In the genomic region with DNA sequence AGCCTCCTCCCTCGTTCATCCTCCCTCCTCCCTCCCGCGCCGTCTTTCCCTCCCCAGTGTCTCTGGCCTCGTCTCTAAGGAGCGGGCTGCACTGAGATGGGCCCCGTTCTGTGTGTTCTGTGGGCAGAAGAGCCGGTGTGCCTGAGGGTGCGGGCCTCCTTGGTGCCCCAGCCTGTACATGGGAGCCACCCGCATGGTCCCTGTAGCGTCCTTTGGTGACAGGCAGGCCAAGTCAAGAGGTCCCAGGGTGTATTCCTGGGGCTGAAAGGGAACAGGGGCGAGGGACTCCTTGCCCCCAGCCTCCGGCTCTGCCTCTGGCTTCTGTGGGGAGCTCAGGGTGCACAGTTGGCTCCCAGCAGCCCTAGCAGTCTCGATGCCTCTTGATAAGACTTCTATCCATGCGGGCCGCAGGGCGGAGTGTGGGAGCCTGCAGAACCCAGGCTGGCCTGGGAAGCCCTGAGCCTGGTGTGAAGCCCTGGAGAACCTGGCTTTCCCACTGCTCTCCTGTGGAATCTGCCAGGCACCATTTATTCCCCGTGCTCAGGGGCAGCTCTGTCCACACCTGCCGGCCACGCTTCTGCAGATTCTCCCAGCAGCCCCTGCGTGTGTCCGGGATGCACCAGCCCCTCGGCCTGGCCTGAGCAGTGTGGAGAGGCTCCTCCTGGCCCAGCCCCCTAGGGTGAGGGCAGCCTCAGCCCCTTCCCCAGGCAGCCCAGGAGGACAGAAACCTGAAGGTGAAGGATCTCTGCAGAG, we compare ENCODE assay signal across 26 cellular contexts.
DNase-seq lines count a peak whose midpoint lies in the region; ATAC-seq and TF ChIP-seq lines count a peak whose summit lies in the region.
"Had no signal": no experiment of that assay in that cellular context is flagged by ENCODE, and none has a peak within 500 bp of the region (broad histone marks: within the 10 kb centered on the region; RNA-seq: fewer than 3 reads in every experiment).

No MANE protein-coding gene starts in this region.

- H4K20me1 ChIP-seq in osteoblast (ENCODE audit: insufficient read depth, low read length): no peaks in the 10 kb centered on the region

- TF ChIP-seq CTCF in BE2C (IDR thresholded peaks at IDR 0.05; ENCODE audit: low read depth, low read length) (no peak), endodermal cell (conservative IDR thresholded peaks at IDR 0.05) (no peak), osteoblast (IDR thresholded peaks at IDR 0.05; ENCODE audit: extremely low read depth, low read depth, low read length) (no peak), upper lobe of right lung (IDR thresholded peaks at IDR 0.05) (no peak)

- no peak overlapping the region for H3K9ac ChIP-seq in endodermal cell (ENCODE audit: extremely low read depth, low read length, poor library complexity, severe bottlenecking)

- no peak overlapping the region for H3K4me3 Mint-ChIP-seq in endodermal cell
- H3K4me3 Mint-ChIP-seq: CD4-positive, alpha-beta T cell; central memory CD8-positive, alpha-beta T cell; HFFc6; nephron; stimulated activated naive B cell treated with anti-CD40 and anti-IgM and Interleukin-4, amounts not matched to agents 10 μg/mL and 1 μg/mL and 100 μg/mL, for 72 hours had no signal

- H3K27me3 ChIP-seq in BE2C (no peaks in the 10 kb centered on the region), endodermal cell (ENCODE audit: control insufficient read depth, insufficient read depth, low read length, poor library complexity, severe bottlenecking) (no peaks in the 10 kb centered on the region), osteoblast (ENCODE audit: insufficient read depth, low read length) (no peaks in the 10 kb centered on the region), upper lobe of right lung (peaks cover 14% of the 10 kb centered on the region)
- H3K27me3 ChIP-seq: testis had no signal

- H3K27me3 Mint-ChIP-seq in endodermal cell (ENCODE audit: insufficient read depth): no peaks in the 10 kb centered on the region
- H3K27me3 Mint-ChIP-seq: central memory CD8-positive, alpha-beta T cell had no signal

- no peak overlapping the region for H3K4me2 ChIP-seq in osteoblast (ENCODE audit: insufficient read depth, low read length)

- intact Hi-C loops in upper lobe of right lung (cut with DNase I): no loop called here

- H3K4me1 ChIP-seq in BE2C (peaks cover 8% of the 10 kb centered on the region), endodermal cell (ENCODE audit: control insufficient read depth, insufficient read depth, low read length) (no peaks in the 10 kb centered on the region), osteoblast (ENCODE audit: insufficient read depth, low read length) (no peaks in the 10 kb centered on the region), upper lobe of right lung (peaks cover 3% of the 10 kb centered on the region)
- H3K4me1 ChIP-seq: testis had no signal

- H3K36me3 Mint-ChIP-seq in endodermal cell (ENCODE audit: low read depth): no peaks in the 10 kb centered on the region
- H3K36me3 Mint-ChIP-seq: stimulated activated naive B cell treated with anti-CD40 and anti-IgM and Interleukin-4, amounts not matched to agents 10 μg/mL and 1 μg/mL and 100 μg/mL, for 72 hours had no signal

- no peaks in the 10 kb centered on the region for H3K36me3 ChIP-seq in BE2C
- H3K36me3 ChIP-seq in endodermal cell (ENCODE audit: control insufficient read depth, insufficient read depth, low read length): no peaks in the 10 kb centered on the region
- no peaks in the 10 kb centered on the region for H3K36me3 ChIP-seq in osteoblast (ENCODE audit: insufficient read depth, low read length)
- no peaks in the 10 kb centered on the region for H3K36me3 ChIP-seq in upper lobe of right lung
- H3K36me3 ChIP-seq: sigmoid colon had no signal

- WGBS in endodermal cell (ENCODE audit: insufficient coverage in 1 of 2, insufficient read length in 1 of 2), 2 experiments: 89 to 95% methylated on average over 9 to 23 of the region's 23 CpGs

- H2AFZ ChIP-seq in osteoblast (ENCODE audit: low read length): no peak overlapping the region

- no peak overlapping the region for H3K27ac Mint-ChIP-seq in endodermal cell
- H3K27ac Mint-ChIP-seq: CD4-positive, alpha-beta T cell; HFFc6; nephron; stimulated activated naive B cell treated with anti-CD40 and anti-IgM and Interleukin-4, amounts not matched to agents 10 μg/mL and 1 μg/mL and 100 μg/mL, for 72 hours had no signal

- H3K27ac ChIP-seq in endodermal cell (ENCODE audit: low read depth, low read length): no peak overlapping the region
- H3K27ac ChIP-seq in osteoblast (ENCODE audit: low read depth, low read length): no peak overlapping the region
- no peak overlapping the region for H3K27ac ChIP-seq in upper lobe of right lung
- H3K27ac ChIP-seq: 22Rv1, HL-60, testis had no signal

- peak; percentile 13 for DNase-seq in activated CD4-positive, CD25-positive, alpha-beta regulatory T cell treated with anti-CD3 and anti-CD28 coated beads, Interleukin-2, amount 50 U/mL, for 72 hours
- no peak for DNase-seq in activated CD4-positive, CD25-positive, alpha-beta regulatory T cell (lab: John Stamatoyannopoulos, UW)
- DNase-seq in BE2C (peak; percentile 47), endodermal cell (peak; percentile 37), osteoblast (ENCODE audit: insufficient read length, low spot score, missing footprints) (peak; percentile 51), germinal center (ENCODE audit: low spot score) (no peak), upper lobe of right lung (no peak)
- DNase-seq: activated CD4-positive, alpha-beta T cell treated with anti-CD3 and anti-CD28 coated beads for 48 hours; activated CD8-positive, alpha-beta memory T cell treated with anti-CD3 and anti-CD28 coated beads for 24 hours; HFFc6; Kasumi-1; NCI-H1436 treated with DMSO at 0.1 percent for 48 hours; NCI-H2107; NCI-H82; stimulated activated CD4-positive, alpha-beta T cell treated with anti-CD3 and anti-CD28 coated beads, Interleukin-4, amount 100 ng/mL, for 4 hours; stimulated activated naive B cell treated with anti-CD40 and anti-IgM and Interleukin-4, amounts not matched to agents 10 μg/mL and 1 μg/mL and 100 μg/mL, for 72 hours; T-helper 2 cell; testis had no signal

- no peaks in the 10 kb centered on the region for H3K4me1 Mint-ChIP-seq in endodermal cell
- H3K4me1 Mint-ChIP-seq: central memory CD8-positive, alpha-beta T cell; nephron; stimulated activated naive B cell treated with anti-CD40 and anti-IgM and Interleukin-4, amounts not matched to agents 10 μg/mL and 1 μg/mL and 100 μg/mL, for 72 hours had no signal

- H3K4me3 ChIP-seq in BE2C (ENCODE audit: low read depth, low read length) (no peak overlapping the region), endodermal cell (ENCODE audit: low read length) (no peak overlapping the region), osteoblast (ENCODE audit: insufficient read depth, low read length) (no peak overlapping the region), upper lobe of right lung (no peak overlapping the region)
- H3K4me3 ChIP-seq: lung, sigmoid colon, testis had no signal

- H3K9me3 Mint-ChIP-seq in endodermal cell: no peaks in the 10 kb centered on the region
- H3K9me3 Mint-ChIP-seq: CD4-positive, alpha-beta T cell; central memory CD8-positive, alpha-beta T cell; nephron; stimulated activated naive B cell treated with anti-CD40 and anti-IgM and Interleukin-4, amounts not matched to agents 10 μg/mL and 1 μg/mL and 100 μg/mL, for 72 hours had no signal

- no peaks in the 10 kb centered on the region for H3K79me2 ChIP-seq in osteoblast (ENCODE audit: insufficient read depth, low read length)

- no peaks in the 10 kb centered on the region for H3K9me3 ChIP-seq in BE2C
- no peaks in the 10 kb centered on the region for H3K9me3 ChIP-seq in endodermal cell (ENCODE audit: control insufficient read depth, low read length)
- H3K9me3 ChIP-seq in osteoblast (ENCODE audit: low read depth, low read length): no peaks in the 10 kb centered on the region
- no peaks in the 10 kb centered on the region for H3K9me3 ChIP-seq in upper lobe of right lung
- H3K9me3 ChIP-seq: sigmoid colon, testis had no signal

- ATAC-seq in HG03342 (IDR thresholded peaks at IDR 0.05; ENCODE audit: unreplicated experiment): no peak
- ATAC-seq in upper lobe of right lung: no peak
- ATAC-seq: stimulated activated naive B cell treated with anti-CD40 and anti-IgM and Interleukin-4, amounts not matched to agents 10 μg/mL and 1 μg/mL and 100 μg/mL, for 72 hours had no signal

Comparison
In these comparisons a context has a peak if more than half of its experiments do, and no peak if none do; other contexts are left out.
1. DNase-seq: peak in activated CD4-positive, CD25-positive, alpha-beta regulatory T cell treated with anti-CD3 and anti-CD28 coated beads, Interleukin-2, amount 50 U/mL, for 72 hours (single experiment), BE2C (single experiment), endodermal cell (single experiment) and osteoblast (single experiment); none in activated CD4-positive, CD25-positive, alpha-beta regulatory T cell (0 of 4), germinal center (single experiment) and upper lobe of right lung (single experiment).